ENCODE assay signal across 28 cellular contexts in genomic region chr7:124295289-124295688, GRCh38.
"Had no signal": no experiment of that assay in that cellular context is flagged by ENCODE, and none has a peak within 500 bp of the region (broad histone marks: within the 10 kb centered on the region; RNA-seq: fewer than 3 reads in every experiment).

No MANE protein-coding gene starts in this region.

- H3K27me3 ChIP-seq: colonic mucosa, dorsolateral prefrontal cortex, esophagus muscularis mucosa, esophagus squamous epithelium, foreskin keratinocyte, gastrocnemius medialis, gastroesophageal sphincter, heart left ventricle, heart right ventricle, hepatocyte had no signal

- H3K9me3 ChIP-seq: colonic mucosa, gastrocnemius medialis had no signal

- ATAC-seq: effector memory CD8-positive, alpha-beta T cell; esophagus mucosa; foreskin keratinocyte; gastrocnemius medialis; gastroesophageal sphincter; heart left ventricle; heart right ventricle had no signal

- H3K4me1 ChIP-seq: colonic mucosa, esophagus muscularis mucosa, esophagus squamous epithelium, foreskin keratinocyte, gastrocnemius medialis, gastroesophageal sphincter, heart left ventricle, heart right ventricle had no signal

- H2AFZ ChIP-seq: hepatocyte had no signal

- FAIRE-seq: endometrium, endothelial cell of umbilical vein, frontal cortex had no signal

- H3K36me3 ChIP-seq: colonic mucosa, esophagus muscularis mucosa, esophagus squamous epithelium, gastrocnemius medialis, gastroesophageal sphincter, heart left ventricle, heart right ventricle had no signal

- H3K79me2 ChIP-seq: hepatocyte had no signal

- H3K4me2 ChIP-seq: hepatocyte had no signal

- H3K4me3 ChIP-seq: colonic mucosa, coronary artery, dorsolateral prefrontal cortex, esophagus muscularis mucosa, esophagus squamous epithelium, gastrocnemius medialis, gastroesophageal sphincter, heart left ventricle, heart right ventricle, hepatocyte had no signal

- H3K27ac ChIP-seq: colonic mucosa, coronary artery, dorsolateral prefrontal cortex, epithelial cell of prostate, esophagus muscularis mucosa, esophagus squamous epithelium, foreskin keratinocyte, gastrocnemius medialis, gastroesophageal sphincter, heart left ventricle, heart right ventricle, hepatocyte had no signal

- DNase-seq: colonic mucosa; cortex of kidney; dermis blood vessel endothelial cell; dorsolateral prefrontal cortex; effector CD4-positive, alpha-beta T cell; effector CD8-positive, alpha-beta T cell; effector memory CD4-positive, alpha-beta T cell; effector memory CD8-positive, alpha-beta T cell; endodermal cell; erythroblast; esophagus squamous epithelium; foreskin fibroblast; foreskin keratinocyte; foreskin melanocyte; gastrocnemius medialis; glutamatergic neuron; head of caudate nucleus; heart left ventricle; heart right ventricle had no signal
